In the genomic region with DNA sequence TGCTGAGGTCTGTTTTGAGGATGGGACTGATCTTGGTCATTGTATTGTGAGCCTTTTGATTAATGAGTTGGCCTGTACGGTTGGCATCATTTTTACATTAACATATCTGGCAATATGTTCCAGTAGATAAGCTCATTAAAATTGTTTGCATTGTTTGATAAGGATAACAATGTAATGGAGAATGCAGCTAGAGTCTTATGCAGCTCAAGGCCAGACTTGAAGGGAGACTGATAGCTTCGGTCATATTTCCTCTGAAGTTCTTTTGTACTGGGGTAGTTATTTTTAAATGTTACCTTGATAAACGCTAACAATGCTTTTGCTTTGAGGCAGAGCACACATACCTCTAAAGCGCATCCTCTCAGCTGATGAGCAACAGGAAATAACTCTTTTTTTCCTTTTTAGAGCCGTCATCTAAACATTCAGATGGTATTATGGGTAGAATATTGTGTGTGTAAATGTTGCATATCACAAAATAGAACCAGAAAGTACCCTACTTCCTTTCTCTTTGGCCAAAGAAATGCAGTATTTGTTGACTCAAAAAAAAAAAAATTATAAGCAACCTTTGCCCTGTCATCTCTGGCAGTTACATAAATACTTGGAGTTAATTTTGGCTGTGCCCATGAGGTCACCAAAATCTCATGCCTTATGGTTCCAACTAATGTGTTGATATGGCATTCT, we compare ENCODE assay signal across 8 cellular contexts. TPM values are rescaled to one million over a fixed set of nuclear protein-coding genes. Genes with fewer than 3 reads are reported as not detected.
DNase-seq lines count a peak whose midpoint lies in the region; ATAC-seq, FAIRE-seq and TF ChIP-seq lines count a peak whose summit lies in the region.

No MANE protein-coding gene starts in this region.

- H3K9me3 ChIP-seq in GM12878 (replicated peaks; ENCODE audit: control insufficient read depth, insufficient read depth, low read length): no peaks in the 10 kb centered on the region
- H3K9me3 ChIP-seq in right lobe of liver: no peaks in the 10 kb centered on the region

- CTCF ChIA-PET in Calu3 (lab: Charles Lee) (interaction anchor here (0.9 to 1.9 kb wide), 2 partner anchors 36 to 101 kb away, joined by 5 to 7 read pairs; no protein-coding TSS in a partner anchor), GM12878 (lab: Yijun Ruan, JAX) (interaction anchor here (0.6 to 2.8 kb wide), 7 partner anchors 10 to 198 kb away, joined by 3 to 14 read pairs (median 3); partner anchors contain the start of gene ZNF397)

- H3K36me3 ChIP-seq in GM12878 (ENCODE audit: control insufficient read depth in 2 of 2, insufficient read depth in 2 of 2, low read length in 1 of 2) (no peaks in the 10 kb centered on the region), right lobe of liver (no peaks in the 10 kb centered on the region)

- intact Hi-C loops in Calu3 (cut with micrococcal nuclease; ENCODE audit: unreplicated experiment) (loop anchor here (5.0 kb wide), 1 partner anchor 35 kb away; no protein-coding TSS in a partner anchor), GM12878 (cut with micrococcal nuclease; ENCODE audit: unreplicated experiment) (loop anchor here (5.0 to 10.0 kb wide), 3 partner anchors 250 to 572 kb away; partner anchors contain the start of genes ZNF24 and ZSCAN30), right lobe of liver (cut with DNase I) (no loop called here)

- H3K27ac Mint-ChIP-seq in Calu3 (ENCODE audit: unreplicated experiment) (peak overlapping the region; percentile 100), type B pancreatic cell (peak overlapping the region; percentile 90)

- peaks cover 21% of the 10 kb centered on the region for H3K36me3 Mint-ChIP-seq in Calu3 (ENCODE audit: insufficient read depth, unreplicated experiment)
- no peaks in the 10 kb centered on the region for H3K36me3 Mint-ChIP-seq in type B pancreatic cell

- peaks cover 26% of the 10 kb centered on the region for H3K4me1 Mint-ChIP-seq in Calu3 (ENCODE audit: low read depth, unreplicated experiment)
- peaks cover 37% of the 10 kb centered on the region for H3K4me1 Mint-ChIP-seq in type B pancreatic cell (ENCODE audit: unreplicated experiment)

- H3K9me3 Mint-ChIP-seq in Calu3 (ENCODE audit: low read depth, unreplicated experiment): no peaks in the 10 kb centered on the region
- H3K9me3 Mint-ChIP-seq in type B pancreatic cell: no peaks in the 10 kb centered on the region

- DNase-seq in Calu3 (no peak), GM12878 (ENCODE audit: low read depth, low spot score) (no peak), right lobe of liver (no peak), type B pancreatic cell (ENCODE audit: extremely low spot score, unreplicated experiment) (no peak), cortex of kidney (lab: John Stamatoyannopoulos, UW) (no peak), NCI-H510A treated with DMSO at 0.1 percent for 48 hours (lab: John Stamatoyannopoulos, UW) (no peak), NCI-H526 treated with DMSO at 0.1 percent for 48 hours (lab: John Stamatoyannopoulos, UW) (no peak)

- peaks cover 16% of the 10 kb centered on the region for H3K4me1 ChIP-seq in GM12878 (ENCODE audit: control insufficient read depth, insufficient read depth, low read length)
- H3K4me1 ChIP-seq in right lobe of liver: peaks cover 0 to 12% (median 5%) of the 10 kb centered on the region in 4 donors

- no peaks in the 10 kb centered on the region for H3K27me3 Mint-ChIP-seq in Calu3 (ENCODE audit: unreplicated experiment)
- no peaks in the 10 kb centered on the region for H3K27me3 Mint-ChIP-seq in type B pancreatic cell

- TF ChIP-seq RAD21 in GM12878 (IDR thresholded peaks at IDR 0.05; ENCODE audit: insufficient read depth, low read depth, low read length): no peak

- no TSS peak for BruUV-seq in Calu3 (replicated peaks; lab: Mats Ljungman, UMichigan)
- no TSS peak for BruUV-seq in GM12878 (replicated peaks; lab: Mats Ljungman, UMichigan)

- FAIRE-seq in GM12878 (lab: Jason Lieb, UNC): no peak

- in situ Hi-C loops in GM12878 (cut with MboI): no loop called here

- peak overlapping the region; percentile 10 for H3K9ac ChIP-seq in GM12878 (ENCODE audit: control insufficient read depth, insufficient read depth, low read length)

- H3K27ac ChIP-seq in GM12878 (ENCODE audit: control insufficient read depth, insufficient read depth): peak overlapping the region; percentile 45
- peak overlapping the region; percentile 85 to 95 (median 91) for H3K27ac ChIP-seq in right lobe of liver

- TF ChIP-seq EP300 in GM12878 (IDR thresholded peaks at IDR 0.05; ENCODE audit: borderline replicate concordance in 1 of 2, control insufficient read depth in 1 of 2, low read depth in 2 of 2, low read length in 2 of 2): no peak

- WGBS in GM12878 (ENCODE audit: insufficient coverage, insufficient replicate concordance, low lambda C conversion rate, missing lambda C conversion rate): 3% methylated on average over 5 of the region's 5 CpGs
- 25% methylated on average over 5 of the region's 5 CpGs for WGBS in right lobe of liver (ENCODE audit: insufficient coverage, low coverage, low lambda C conversion rate, missing lambda C conversion rate)

- no peaks in the 10 kb centered on the region for H3K27me3 ChIP-seq in GM12878 (replicated peaks in 1 of 2; ENCODE audit: control insufficient read depth in 2 of 2, insufficient read depth in 2 of 2, low read length in 1 of 2)
- no peaks in the 10 kb centered on the region for H3K27me3 ChIP-seq in right lobe of liver

- RAD21 ChIA-PET in GM12878 (lab: Charles Lee; ENCODE audit: unreplicated experiment): interaction anchor here (0.8 to 5.4 kb wide), 7 partner anchors 8 to 176 kb away, joined by 3 to 82 read pairs (median 4); no protein-coding TSS in a partner anchor

- H3K4me2 ChIP-seq in GM12878 (ENCODE audit: control insufficient read depth, insufficient read depth): peak overlapping the region; percentile 18

- H3K79me2 ChIP-seq in GM12878 (ENCODE audit: control insufficient read depth, insufficient read depth, low read length): peaks cover 53% of the 10 kb centered on the region

- ATAC-seq in HG03378 (IDR thresholded peaks at IDR 0.05; ENCODE audit: unreplicated experiment) (peak; percentile 27), GM12878 (peak; percentile 22), right lobe of liver (peak in 3 of 4 donors; percentile 2 to 9 (median 3))

- SMC1A ChIA-PET in GM12878 (lab: Charles Lee; ENCODE audit: uncharacterized antibody, unreplicated experiment): interaction anchor here (0.6 to 5.5 kb wide), 9 partner anchors 9 to 668 kb away, joined by 3 to 53 read pairs (median 4); no protein-coding TSS in a partner anchor

- peak overlapping the region; percentile 25 for H2AFZ ChIP-seq in GM12878 (ENCODE audit: control insufficient read depth, low read depth, low read length)

- POLR2A ChIA-PET in GM12878 (lab: Charles Lee): interaction anchor here (0.7 to 4.1 kb wide), 4 partner anchors 8 to 247 kb away, joined by 3 to 49 read pairs (median 8); partner anchors contain the start of gene ZSCAN30

- TF ChIP-seq CTCF in Calu3 (IDR thresholded peaks at IDR 0.05; ENCODE audit: unreplicated experiment) (no peak), GM12878 (IDR thresholded peaks at IDR 0.05 in 2 of 3, conservative IDR thresholded peaks at IDR 0.05 in 1 of 3; ENCODE audit: control insufficient read depth in 2 of 3, extremely low read depth in 1 of 3, insufficient read depth in 1 of 3, low read depth in 3 of 3, low read length in 3 of 3) (no peak), right lobe of liver (IDR thresholded peaks at IDR 0.05) (no peak), type B pancreatic cell (conservative IDR thresholded peaks at IDR 0.05) (no peak)

- peak overlapping the region; percentile 78 for H3K4me3 ChIP-seq in GM12878
- peak overlapping the region; percentile 66 to 84 (median 77) for H3K4me3 ChIP-seq in right lobe of liver

- TF ChIP-seq POLR2A in GM12878 (IDR thresholded peaks at IDR 0.05; ENCODE audit: low read depth, low read length) (no peak), right lobe of liver (IDR thresholded peaks at IDR 0.05) (no peak)

- H4K20me1 ChIP-seq in GM12878 (ENCODE audit: control insufficient read depth, insufficient read depth): no peaks in the 10 kb centered on the region

- H3K4me3 Mint-ChIP-seq in Calu3 (ENCODE audit: low read depth, unreplicated experiment) (peak overlapping the region; percentile 95), type B pancreatic cell (peak overlapping the region; percentile 96)

TF ChIP-seq in GM12878, 131 proteins besides CTCF, POLR2A, EP300 and RAD21 (continues in another document):
- TF ChIP-seq BRCA1 (IDR thresholded peaks at IDR 0.05; ENCODE audit: low read depth, low read length): no peak
- TF ChIP-seq IKZF2 (IDR thresholded peaks at IDR 0.05): 0 out of 4 replicates have a peak, but pooled peaks of 1 of the 2 experiments have one; percentile 29
- TF ChIP-seq, protein P1, sequence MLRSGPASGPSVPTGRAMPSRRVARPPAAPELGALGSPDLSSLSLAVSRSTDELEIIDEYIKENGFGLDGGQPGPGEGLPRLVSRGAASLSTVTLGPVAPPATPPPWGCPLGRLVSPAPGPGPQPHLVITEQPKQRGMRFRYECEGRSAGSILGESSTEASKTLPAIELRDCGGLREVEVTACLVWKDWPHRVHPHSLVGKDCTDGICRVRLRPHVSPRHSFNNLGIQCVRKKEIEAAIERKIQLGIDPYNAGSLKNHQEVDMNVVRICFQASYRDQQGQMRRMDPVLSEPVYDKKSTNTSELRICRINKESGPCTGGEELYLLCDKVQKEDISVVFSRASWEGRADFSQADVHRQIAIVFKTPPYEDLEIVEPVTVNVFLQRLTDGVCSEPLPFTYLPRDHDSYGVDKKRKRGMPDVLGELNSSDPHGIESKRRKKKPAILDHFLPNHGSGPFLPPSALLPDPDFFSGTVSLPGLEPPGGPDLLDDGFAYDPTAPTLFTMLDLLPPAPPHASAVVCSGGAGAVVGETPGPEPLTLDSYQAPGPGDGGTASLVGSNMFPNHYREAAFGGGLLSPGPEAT (IDR thresholded peaks at IDR 0.05; ENCODE audit: low read depth): no peak

RNA-seq across cellular contexts. Expression of gene MAPRE2, which starts 1.3 kb away (rescaled TPM):
- 31.4 and 32.9 TPM in 2 replicates for total RNA-seq in Calu3 (2022)
- total RNA-seq in GM12878 (2013; cell fraction: nucleolus; rRNA removed): 39.7 and 46.4 TPM in 2 replicates
- total RNA-seq in GM12878 (2014; rRNA removed): 20.9 and 22.4 TPM in 2 replicates
- total RNA-seq in GM12878 (2014; rRNA removed; fragmentation: Illumina TruSeq; extraction: Trizol): 18.7 and 18.9 TPM in 2 replicates
- total RNA-seq in GM12878 (2021): 23.9 and 27.9 TPM in 2 replicates
- polyA plus RNA-seq in GM12878 (2011; ENCODE audit: low read depth): 9.5 TPM
- polyA plus RNA-seq in GM12878 (2011; rRNA removed): 50.6 and 63.4 TPM in 2 replicates
- polyA plus RNA-seq in GM12878 (2011; cell fraction: cytosol; rRNA removed): 30.0 and 31.6 TPM in 2 replicates
- 24.9 and 37.2 TPM in 2 replicates for polyA plus RNA-seq in GM12878 (2011; cell fraction: nucleus; rRNA removed)
- 11.7 and 13.4 TPM in 2 replicates for polyA plus RNA-seq in GM12878 (2012)
- polyA plus RNA-seq in GM12878 (2014; fragmentation: Illumina TruSeq; extraction: Trizol): 28.5 and 39.8 TPM in 2 replicates
- polyA plus RNA-seq in GM12878 (2014; fragmentation: Nextera tagmentation; extraction: Ambion mirVana): 10 to 100 TPM; 11.0 to 16.3 TPM
- 26.7 and 32.3 TPM in 2 replicates for polyA plus RNA-seq in GM12878 (2014; rRNA removed)
- polyA plus RNA-seq in GM12878 (2016; fragmentation: Nextera tagmentation; extraction: Ambion mirVana): 10 to 100 TPM; 24.0 to 25.0 TPM
- polyA minus RNA-seq in GM12878 (2011; rRNA and poly(A)+ RNA removed): 33.8 and 41.5 TPM in 2 replicates
- polyA minus RNA-seq in GM12878 (2011; cell fraction: cytosol; rRNA and poly(A)+ RNA removed): 11.5 and 12.0 TPM in 2 replicates
- polyA minus RNA-seq in GM12878 (2011; cell fraction: nucleus; rRNA and poly(A)+ RNA removed): 19.8 and 37.9 TPM in 2 replicates
- 10 to 100 TPM; 17.0 to 25.9 (median 21.5) TPM for total RNA-seq in right lobe of liver
- 20.8 and 28.0 TPM in 2 replicates for total RNA-seq in type B pancreatic cell (ENCODE audit: low replicate concordance)

Comparison
In these comparisons a context has a peak if more than half of its experiments do, and no peak if none do; other contexts are left out.
1. intact Hi-C loops: an anchor here in Calu3 (5.0 kb wide) and GM12878 (5.0 to 10.0 kb wide); none called in right lobe of liver.